37 cellular contexts compared by ENCODE assay signal in genomic region chr4:120893314-120893713, GRCh38. TPM values are rescaled to one million over a fixed set of nuclear protein-coding genes. Genes with fewer than 3 reads are reported as not detected.
"Had no signal": no experiment of that assay in that cellular context is flagged by ENCODE, and none has a peak within 500 bp of the region (broad histone marks: within the 10 kb centered on the region; RNA-seq: fewer than 3 reads in every experiment).

No MANE protein-coding gene starts in this region.

- H3K36me3 Mint-ChIP-seq: activated CD8-positive, alpha-beta memory T cell treated with anti-CD3 and anti-CD28 coated beads, Interleukin-2, amount 10 ng/mL, durations not matched to agents 7 days and 5 days had no signal

- H3K27ac ChIP-seq: adrenal gland, body of pancreas, brain microvascular endothelial cell, breast epithelium, VCaP had no signal

- H3K36me3 ChIP-seq: adrenal gland, brain microvascular endothelial cell, breast epithelium had no signal

- H3K27me3 Mint-ChIP-seq: activated naive CD8-positive, alpha-beta T cell treated with anti-CD3 and anti-CD28 coated beads for 36 hours had no signal

- H3K4me1 Mint-ChIP-seq: activated CD4-positive, alpha-beta memory T cell treated with anti-CD3 and anti-CD28 coated beads, Interleukin-2, amount 10 ng/mL, durations not matched to agents 7 days and 5 days; activated CD4-positive, alpha-beta T cell treated with anti-CD3 and anti-CD28 coated beads for 36 hours; activated CD4-positive, alpha-beta T cell treated with anti-CD3 and anti-CD28 coated beads, Interleukin-2, amount 10 ng/mL, durations not matched to agents 7 days and 5 days; activated CD8-positive, alpha-beta memory T cell treated with anti-CD3 and anti-CD28 coated beads, Interleukin-2, amount 10 ng/mL, durations not matched to agents 7 days and 5 days; activated naive CD8-positive, alpha-beta T cell treated with anti-CD3 and anti-CD28 coated beads for 36 hours; activated T-helper 17 cell treated with anti-CD3 and anti-CD28 coated beads, Interleukin-2, amount 50 U/mL, for 72 hours had no signal

- DNase-seq: activated CD4-positive, alpha-beta memory T cell treated with anti-CD3 and anti-CD28 coated beads, Interleukin-2, amount 10 ng/mL, durations not matched to agents 7 days and 5 days; activated CD4-positive, alpha-beta T cell treated with anti-CD3 and anti-CD28 coated beads for 1 hour; activated CD4-positive, alpha-beta T cell treated with anti-CD3 and anti-CD28 coated beads for 36 hours; activated CD4-positive, alpha-beta T cell treated with anti-CD3 and anti-CD28 coated beads for 48 hours; activated CD4-positive, alpha-beta T cell treated with anti-CD3 and anti-CD28 coated beads, Interleukin-2, amount 10 ng/mL, durations not matched to agents 7 days and 5 days; activated CD4-positive, alpha-beta T cell treated with anti-CD3 and anti-CD28 coated beads, Interleukin-2, amount 50 U/mL, for 48 hours; activated CD4-positive, CD25-positive, alpha-beta regulatory T cell; activated CD8-positive, alpha-beta memory T cell treated with anti-CD3 and anti-CD28 coated beads for 24 hours; activated CD8-positive, alpha-beta memory T cell treated with anti-CD3 and anti-CD28 coated beads, Interleukin-2, amount 10 ng/mL, durations not matched to agents 7 days and 5 days; activated CD8-positive, alpha-beta memory T cell treated with anti-CD3 and anti-CD28 coated beads, Interleukin-2, amount 50 U/mL, for 48 hours; activated CD8-positive, alpha-beta T cell treated with anti-CD3 and anti-CD28 coated beads, Interleukin-2, amount 10 ng/mL, durations not matched to agents 7 days and 5 days; activated effector memory CD4-positive, alpha-beta T cell treated with anti-CD3 and anti-CD28 coated beads, Interleukin-2, amount 50 U/mL, for 16 hours; activated gamma-delta T cell treated with Interleukin-2 at 50 U/mL for 16 hours; activated naive CD4-positive, alpha-beta T cell; activated naive CD4-positive, alpha-beta T cell treated with anti-CD3 and anti-CD28 coated beads for 36 hours; activated naive CD4-positive, alpha-beta T cell treated with anti-CD3 and anti-CD28 coated beads, Interleukin-2, amount 50 U/mL, for 16 hours; activated naive CD8-positive, alpha-beta T cell treated with anti-CD3 and anti-CD28 coated beads for 36 hours; activated T-cell treated with anti-CD3 and anti-CD28 coated beads, Interleukin-2, amount 50 U/mL, for 24 hours; activated T-cell treated with anti-CD3 and anti-CD28 coated beads, Interleukin-2, amount 50 U/mL, for 48 hours; adrenal gland; amniotic stem cell; aorta; body of pancreas; brain microvascular endothelial cell; central memory CD4-positive, alpha-beta T cell; T-helper 1 cell; T-helper 2 cell; T-helper 9 cell had no signal

- H3K27me3 ChIP-seq: adrenal gland, body of pancreas, brain microvascular endothelial cell, breast epithelium had no signal

- H3K4me1 ChIP-seq: adrenal gland, body of pancreas, breast epithelium had no signal

- FAIRE-seq: astrocyte, TTC549 had no signal

- H3K9me3 ChIP-seq: adrenal gland had no signal

- H3K27ac Mint-ChIP-seq: activated CD4-positive, alpha-beta memory T cell treated with anti-CD3 and anti-CD28 coated beads, Interleukin-2, amount 10 ng/mL, durations not matched to agents 7 days and 5 days; activated CD4-positive, alpha-beta T cell treated with anti-CD3 and anti-CD28 coated beads for 36 hours; activated CD4-positive, alpha-beta T cell treated with anti-CD3 and anti-CD28 coated beads, Interleukin-2, amount 10 ng/mL, durations not matched to agents 7 days and 5 days; activated CD8-positive, alpha-beta memory T cell treated with anti-CD3 and anti-CD28 coated beads, Interleukin-2, amount 10 ng/mL, durations not matched to agents 7 days and 5 days; activated CD8-positive, alpha-beta T cell treated with anti-CD3 and anti-CD28 coated beads, Interleukin-2, amount 10 ng/mL, durations not matched to agents 7 days and 5 days; activated naive CD4-positive, alpha-beta T cell treated with anti-CD3 and anti-CD28 coated beads for 36 hours; activated naive CD8-positive, alpha-beta T cell treated with anti-CD3 and anti-CD28 coated beads for 36 hours; activated T-cell treated with anti-CD3 and anti-CD28 coated beads, Interleukin-2, amount 50 U/mL, for 24 hours; activated T-helper 17 cell treated with anti-CD3 and anti-CD28 coated beads, Interleukin-2, amount 50 U/mL, for 72 hours; T-helper 1 cell treated with Interleukin-12 subunit alpha and Interleukin-12 subunit beta and Interleukin-4 antibody, amounts not matched to agents 30 μg/mL and 1 μg/mL, for 36 hours; T-helper 2 cell treated with Interferon-gamma antibody and Interleukin-4, amounts not matched to agents 5 μg/mL and 100 μg/mL, for 36 hours had no signal

- ATAC-seq: activated CD4-positive, alpha-beta T cell treated with anti-CD3 and anti-CD28 coated beads for 36 hours; activated CD4-positive, CD25-positive, alpha-beta regulatory T cell treated with anti-CD3 and anti-CD28 coated beads, Interleukin-2, amount 50 U/mL, for 24 hours; activated CD8-positive, alpha-beta memory T cell treated with anti-CD3 and anti-CD28 coated beads, Interleukin-2, amount 10 ng/mL, durations not matched to agents 7 days and 5 days; activated CD8-positive, alpha-beta T cell treated with anti-CD3 and anti-CD28 coated beads, Interleukin-2, amount 10 ng/mL, durations not matched to agents 7 days and 5 days; activated naive CD4-positive, alpha-beta T cell treated with anti-CD3 and anti-CD28 coated beads, Interleukin-2, amount 50 U/mL, for 72 hours; activated T-helper 17 cell treated with anti-CD3 and anti-CD28 coated beads, Interleukin-2, amount 50 U/mL, for 72 hours; body of pancreas had no signal

- H3K4me3 ChIP-seq: adrenal gland, body of pancreas, breast epithelium had no signal

- H3K4me3 Mint-ChIP-seq: activated CD4-positive, alpha-beta memory T cell treated with anti-CD3 and anti-CD28 coated beads, Interleukin-2, amount 10 ng/mL, durations not matched to agents 7 days and 5 days; activated CD4-positive, alpha-beta T cell treated with anti-CD3 and anti-CD28 coated beads for 36 hours; activated CD4-positive, alpha-beta T cell treated with anti-CD3 and anti-CD28 coated beads, Interleukin-2, amount 10 ng/mL, durations not matched to agents 7 days and 5 days; activated CD8-positive, alpha-beta memory T cell treated with anti-CD3 and anti-CD28 coated beads, Interleukin-2, amount 10 ng/mL, durations not matched to agents 7 days and 5 days; activated CD8-positive, alpha-beta T cell treated with anti-CD3 and anti-CD28 coated beads, Interleukin-2, amount 10 ng/mL, durations not matched to agents 7 days and 5 days; activated naive CD4-positive, alpha-beta T cell treated with anti-CD3 and anti-CD28 coated beads for 36 hours; activated naive CD8-positive, alpha-beta T cell treated with anti-CD3 and anti-CD28 coated beads for 36 hours; activated T-cell treated with anti-CD3 and anti-CD28 coated beads, Interleukin-2, amount 50 U/mL, for 24 hours; activated T-helper 17 cell treated with anti-CD3 and anti-CD28 coated beads, Interleukin-2, amount 50 U/mL, for 72 hours; T-helper 1 cell treated with Interleukin-12 subunit alpha and Interleukin-12 subunit beta and Interleukin-4 antibody, amounts not matched to agents 30 μg/mL and 1 μg/mL, for 36 hours; T-helper 2 cell treated with Interferon-gamma antibody and Interleukin-4, amounts not matched to agents 5 μg/mL and 100 μg/mL, for 36 hours had no signal

RNA-seq across cellular contexts. Expression of gene PRDM5, which starts 29.2 kb away (rescaled TPM):
- total RNA-seq: activated CD4-positive, alpha-beta T cell treated with anti-CD3 and anti-CD28 coated beads, Interleukin-2, amount 10 ng/mL, durations not matched to agents 7 days and 5 days had no signal
